Comparison of ENCODE assay signal across 9 cellular contexts in the genomic region with DNA sequence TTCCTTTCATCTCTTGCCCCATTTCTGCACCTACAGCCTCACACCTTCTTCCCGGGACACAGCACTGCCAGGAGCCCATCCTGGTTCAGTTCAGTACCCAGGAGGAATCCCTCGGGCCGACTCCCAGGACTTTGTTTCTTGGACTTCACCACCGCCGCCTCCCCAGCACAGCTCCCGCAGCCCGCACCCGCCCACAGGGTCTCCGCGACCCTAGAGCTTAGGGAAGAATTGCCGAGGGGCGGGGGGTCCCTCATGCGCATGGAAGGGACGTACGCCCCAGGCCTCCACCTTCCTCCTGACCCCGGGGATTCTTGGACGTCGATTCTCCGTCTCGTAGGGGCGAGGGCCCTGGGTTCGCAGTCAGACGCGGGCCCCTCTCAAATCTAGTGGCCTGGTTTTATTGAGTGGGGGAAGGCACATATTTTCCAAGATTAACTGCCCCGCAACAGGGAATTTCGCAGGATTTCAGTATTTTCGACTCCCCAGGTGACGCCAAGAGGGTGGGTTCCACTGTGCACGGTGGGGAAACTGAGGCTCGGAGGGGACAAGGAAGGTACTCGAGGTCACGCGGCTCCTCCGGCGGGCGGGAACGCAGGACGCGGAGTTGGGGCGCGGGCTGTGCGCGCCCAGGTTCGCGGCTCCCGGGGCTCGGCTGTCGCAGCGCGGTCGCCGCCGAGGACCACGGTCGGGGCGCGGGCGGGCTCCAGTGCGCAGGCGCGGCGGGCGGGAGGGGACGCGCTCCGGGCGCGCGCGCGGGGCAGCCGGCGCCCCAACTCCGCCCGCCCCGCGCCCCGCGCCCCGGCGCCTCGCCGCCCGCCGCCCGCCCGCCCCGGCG. TPM values are rescaled to one million over a fixed set of nuclear protein-coding genes. Genes with fewer than 3 reads are reported as not detected.
A peak's percentile ranks its signal among the peaks of the same experiment; 100 is the strongest.
DNase-seq lines count a peak whose midpoint lies in the region; ATAC-seq and TF ChIP-seq lines count a peak whose summit lies in the region.
"Had no signal": no experiment of that assay in that cellular context is flagged by ENCODE, and none has a peak within 500 bp of the region (broad histone marks: within the 10 kb centered on the region; RNA-seq: fewer than 3 reads in every experiment).

A gene (plus strand): TSS at position 733 of the 835 bp plus-strand sequence. CDS start 176 bp downstream, outside the sequence.

- TF ChIP-seq CTCF in astrocyte of the cerebellum (IDR thresholded peaks at IDR 0.05; ENCODE audit: low read depth, low read length, missing control alignments) = no peak
- TF ChIP-seq CTCF in kidney epithelial cell (IDR thresholded peaks at IDR 0.05; ENCODE audit: insufficient read depth, low read length, poor library complexity, severe bottlenecking) = no peak

- ATAC-seq in HG03521 (IDR thresholded peaks at IDR 0.05; ENCODE audit: unreplicated experiment) (peak; percentile 35), GM18858 (IDR thresholded peaks at IDR 0.05; ENCODE audit: unreplicated experiment) (no peak)

- H3K27me3 ChIP-seq in kidney epithelial cell (ENCODE audit: control insufficient read depth, insufficient read depth, low read length) = peaks cover 55% of the 10 kb centered on the region
- peaks cover 42% of the 10 kb centered on the region for H3K27me3 ChIP-seq in thymus (ENCODE audit: control insufficient read depth, insufficient read depth)

- 5% methylated on average over 80 of the region's 89 CpGs for WGBS in thymus

- H3K4me3 ChIP-seq in astrocyte of the cerebellum (ENCODE audit: low read depth, low read length) = peak within 1 kb of the TSS; percentile 50
- H3K4me3 ChIP-seq in kidney epithelial cell (ENCODE audit: low read depth, low read length) = peak within 1 kb of the TSS; percentile 24
- H3K4me3 ChIP-seq in thymus (ENCODE audit: low read length) = peak within 1 kb of the TSS; percentile 37

- in situ Hi-C loops in astrocyte of the cerebellum (cut with HindIII; ENCODE audit: low sequenced_read_pairs) = no loop called here

- no peaks in the 10 kb centered on the region for H3K4me1 ChIP-seq in thymus (ENCODE audit: control insufficient read depth, insufficient read depth, low read length)

- no peaks in the 10 kb centered on the region for H3K9me3 ChIP-seq in thymus (ENCODE audit: control insufficient read depth)
- H3K9me3 ChIP-seq: neutrophil had no signal

- H3K36me3 ChIP-seq in kidney epithelial cell (ENCODE audit: control insufficient read depth, insufficient read depth, low read length) (no peaks in the 10 kb centered on the region), thymus (ENCODE audit: control insufficient read depth, insufficient read depth) (no peaks in the 10 kb centered on the region)
- H3K36me3 ChIP-seq: neutrophil had no signal

- H3K27ac ChIP-seq in thymus (ENCODE audit: low read depth) = no peak within 1 kb of the TSS
- H3K27ac ChIP-seq: neutrophil had no signal

- DNase-seq in DMS79 (lab: John Stamatoyannopoulos, UW) (peak; percentile 19), astrocyte of the cerebellum (ENCODE audit: low read depth) (no peak), kidney epithelial cell (ENCODE audit: low read depth) (no peak), 8988T (no peak), NOMO-1 treated with DMSO at 0.1 percent for 48 hours (lab: John Stamatoyannopoulos, UW; ENCODE audit: unreplicated experiment) (no peak)

RNA-seq across cellular contexts. Expression of the gene that starts here (rescaled TPM):
- total RNA-seq in kidney epithelial cell = 5.8 and 6.6 TPM in 2 replicates
- 0.27 TPM for polyA plus RNA-seq in thymus
